2 cellular contexts compared by ENCODE assay signal in genomic region chr11:113876798-113877672, GRCh38.
TF ChIP-seq lines count a peak whose summit lies in the region.

No MANE protein-coding gene starts in this region.

TF ChIP-seq in A549, 52 proteins besides CTCF, POLR2A, EP300 and RAD21:
- TF ChIP-seq NR3C1 (IDR thresholded peaks at IDR 0.05) (no peak), TFCP2L1 (CRISPR knock-in tag; IDR thresholded peaks at IDR 0.05) (no peak), ZSCAN20 (CRISPR knock-in tag; IDR thresholded peaks at IDR 0.05) (no peak), SMC3 (IDR thresholded peaks at IDR 0.05) (no peak), RFX5 (IDR thresholded peaks at IDR 0.05) (no peak), ZC3H11A (IDR thresholded peaks at IDR 0.05) (no peak), PHF8 (IDR thresholded peaks at IDR 0.05; ENCODE audit: borderline replicate concordance, low read depth) (no peak), MYC (IDR thresholded peaks at IDR 0.05; ENCODE audit: borderline replicate concordance, low read length) (no peak)
TF ChIP-seq in A549: peak in this region for 0.

TF ChIP-seq in endothelial cell of umbilical vein, 7 proteins besides CTCF, POLR2A, EP300 and RAD21:
- TF ChIP-seq GATA2 (IDR thresholded peaks at IDR 0.05; ENCODE audit: insufficient read depth, insufficient read length, low read depth, low read length), result no peak
- no peak for TF ChIP-seq EZH2 (IDR thresholded peaks at IDR 0.05; ENCODE audit: borderline replicate concordance, low read depth, low read length, severe bottlenecking)
- no peak for TF ChIP-seq MAX (IDR thresholded peaks at IDR 0.05; ENCODE audit: insufficient read depth, insufficient read length)
